5 cellular contexts compared by ENCODE assay signal in the genomic region with DNA sequence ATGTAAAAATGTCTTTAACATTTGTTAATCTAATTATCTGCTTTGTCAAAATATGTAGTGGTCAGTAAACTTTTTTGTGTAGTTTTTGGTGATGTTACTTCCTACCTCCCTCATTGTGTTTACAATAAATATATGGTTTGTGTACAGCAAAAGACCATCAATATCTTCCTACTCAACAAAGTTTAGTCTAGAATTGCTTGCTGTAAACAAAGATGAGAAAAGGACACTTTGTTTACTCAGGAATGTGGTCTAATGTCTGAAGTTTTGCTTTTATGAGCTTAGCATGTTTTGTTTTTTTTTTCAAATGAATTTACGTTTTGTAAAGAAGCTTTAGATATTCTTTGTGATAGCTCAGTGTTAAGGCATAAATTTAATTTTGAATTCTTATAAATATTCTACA.
"Had no signal": no experiment of that assay in that cellular context is flagged by ENCODE, and none has a peak within 500 bp of the region (broad histone marks: within the 10 kb centered on the region; RNA-seq: fewer than 3 reads in every experiment).

No MANE protein-coding gene starts in this region.

- FAIRE-seq: HepG2, HTR-8/SVneo, K562 had no signal

- H3K27ac ChIP-seq: HL-60 had no signal

- H3K4me3 ChIP-seq: K562 had no signal

- DNase-seq: IMR-90 had no signal
